In genomic region chr15:85709250-85709649, GRCh38 we compare ENCODE assay signal across 14 cellular contexts.
DNase-seq lines count a peak whose midpoint lies in the region; ATAC-seq and TF ChIP-seq lines count a peak whose summit lies in the region.
"Had no signal": no experiment of that assay in that cellular context is flagged by ENCODE, and none has a peak within 500 bp of the region (broad histone marks: within the 10 kb centered on the region; RNA-seq: fewer than 3 reads in every experiment).

No MANE protein-coding gene starts in this region.

- peaks cover 7 to 27% (median 21%) of the 10 kb centered on the region in 4 donors for H3K4me1 ChIP-seq in liver (ENCODE audit: control insufficient read depth in 4 of 4, insufficient read depth in 4 of 4, low read length in 3 of 4)

- peaks cover 1 to 33% (median 20%) of the 10 kb centered on the region in 4 donors for H3K36me3 ChIP-seq in liver (ENCODE audit: control insufficient read depth in 4 of 4, insufficient read depth in 3 of 4, low read depth in 1 of 4, low read length in 3 of 4)
- H3K36me3 ChIP-seq: breast epithelium had no signal

- peak overlapping the region; percentile 98 for H3K27ac Mint-ChIP-seq in activated T-cell treated with anti-CD3 and anti-CD28 coated beads, Interleukin-2, amount 50 U/mL, for 72 hours
- peak overlapping the region; percentile 36 for H3K27ac Mint-ChIP-seq in activated T-helper 2 cell treated with anti-CD3 and anti-CD28 coated beads, Interferon-gamma antibody, Interleukin-2, Interleukin-4, amounts not matched to agents 10 μg/mL and 5 μg/mL and 100 μg/mL, durations not matched to agents 14 hours and 24 hours and 36 hours
- peak overlapping the region; percentile 99 for H3K27ac Mint-ChIP-seq in stimulated activated naive CD8-positive, alpha-beta T cell treated with anti-CD3 and anti-CD28 coated beads, Interleukin-15, Interleukin-2, amounts not matched to agents 100 ng/mL and 50 ng/mL, for 24 hours

- no peaks in the 10 kb centered on the region for H3K27me3 ChIP-seq in liver (ENCODE audit: control insufficient read depth in 4 of 4, insufficient read depth in 4 of 4, low read length in 3 of 4)
- H3K27me3 ChIP-seq: breast epithelium had no signal

- peaks cover 97% of the 10 kb centered on the region for H3K4me1 Mint-ChIP-seq in activated T-cell treated with anti-CD3 and anti-CD28 coated beads, Interleukin-2, amount 50 U/mL, for 72 hours (ENCODE audit: low read depth)
- H3K4me1 Mint-ChIP-seq in activated T-helper 2 cell treated with anti-CD3 and anti-CD28 coated beads, Interferon-gamma antibody, Interleukin-2, Interleukin-4, amounts not matched to agents 10 μg/mL and 5 μg/mL and 100 μg/mL, durations not matched to agents 14 hours and 24 hours and 36 hours (ENCODE audit: low read depth), result peaks cover 69% of the 10 kb centered on the region
- peaks cover 86% of the 10 kb centered on the region for H3K4me1 Mint-ChIP-seq in stimulated activated naive CD8-positive, alpha-beta T cell treated with anti-CD3 and anti-CD28 coated beads, Interleukin-15, Interleukin-2, amounts not matched to agents 100 ng/mL and 50 ng/mL, for 24 hours (ENCODE audit: low read depth)

- no peak for TF ChIP-seq RAD21 in liver (IDR thresholded peaks at IDR 0.05)

- H3K4me3 ChIP-seq in liver (ENCODE audit: low read depth in 1 of 3, low read length in 3 of 3), result no peak overlapping the region
- H3K4me3 ChIP-seq: breast epithelium had no signal

- 96% methylated on average over 2 of the region's 2 CpGs for WGBS in liver

- no peaks in the 10 kb centered on the region for H3K9me3 ChIP-seq in liver (ENCODE audit: control insufficient read depth in 4 of 4, low read length in 3 of 4)
- H3K9me3 ChIP-seq: breast epithelium had no signal

- peak in 1 of 2 donors; percentile 4 for ATAC-seq in activated T-cell treated with anti-CD3 and anti-CD28 coated beads, Interleukin-2, amount 50 U/mL, for 72 hours (replicated peaks in 1 of 2)
- ATAC-seq: activated CD4-positive, CD25-positive, alpha-beta regulatory T cell treated with anti-CD3 and anti-CD28 coated beads, Interleukin-2, amount 50 U/mL, for 24 hours; sciatic nerve had no signal

- no peak overlapping the region for H3K9ac ChIP-seq in liver (ENCODE audit: low read depth in 1 of 2, low read length in 2 of 2)

- H3K9me3 Mint-ChIP-seq in activated T-cell treated with anti-CD3 and anti-CD28 coated beads, Interleukin-2, amount 50 U/mL, for 72 hours, result no peaks in the 10 kb centered on the region
- no peaks in the 10 kb centered on the region for H3K9me3 Mint-ChIP-seq in activated T-helper 2 cell treated with anti-CD3 and anti-CD28 coated beads, Interferon-gamma antibody, Interleukin-2, Interleukin-4, amounts not matched to agents 10 μg/mL and 5 μg/mL and 100 μg/mL, durations not matched to agents 14 hours and 24 hours and 36 hours
- no peaks in the 10 kb centered on the region for H3K9me3 Mint-ChIP-seq in stimulated activated naive CD8-positive, alpha-beta T cell treated with anti-CD3 and anti-CD28 coated beads, Interleukin-15, Interleukin-2, amounts not matched to agents 100 ng/mL and 50 ng/mL, for 24 hours

- intact Hi-C loops in activated T-helper 2 cell treated with anti-CD3 and anti-CD28 coated beads, Interferon-gamma antibody, Interleukin-2, Interleukin-4, amounts not matched to agents 10 μg/mL and 5 μg/mL and 100 μg/mL, durations not matched to agents 14 hours and 24 hours and 36 hours (cut with micrococcal nuclease), result loop anchor here (5.0 kb wide), 2 partner anchors 392 to 938 kb away; no protein-coding TSS in a partner anchor

- peak overlapping the region; percentile 5 to 89 for H3K27ac ChIP-seq in liver (ENCODE audit: low read depth in 1 of 2, low read length in 2 of 2)

- DNase-seq in activated T-cell treated with anti-CD3 and anti-CD28 coated beads, Interleukin-2, amount 50 U/mL, for 72 hours, result no peak
- DNase-seq in activated T-cell treated with anti-CD3 and anti-CD28 coated beads, Interleukin-2, amount 50 U/mL, for 48 hours, result no peak
- no peak for DNase-seq in activated T-helper 2 cell treated with anti-CD3 and anti-CD28 coated beads, Interferon-gamma antibody, Interleukin-2, Interleukin-4, amounts not matched to agents 10 μg/mL and 5 μg/mL and 100 μg/mL, durations not matched to agents 14 hours and 24 hours and 36 hours (ENCODE audit: low spot score)
- DNase-seq in middle frontal gyrus (ENCODE audit: extremely low spot score, low spot score) (no peak), anterior cingulate cortex (lab: John Stamatoyannopoulos, UW) (no peak), NCI-H748 treated with DMSO at 0.1 percent for 48 hours (lab: John Stamatoyannopoulos, UW) (no peak)
- DNase-seq: ACHN, COR-L47, GDM1 had no signal

- no peaks in the 10 kb centered on the region for H3K27me3 Mint-ChIP-seq in activated T-cell treated with anti-CD3 and anti-CD28 coated beads, Interleukin-2, amount 50 U/mL, for 72 hours (ENCODE audit: low read depth)
- H3K27me3 Mint-ChIP-seq in activated T-helper 2 cell treated with anti-CD3 and anti-CD28 coated beads, Interferon-gamma antibody, Interleukin-2, Interleukin-4, amounts not matched to agents 10 μg/mL and 5 μg/mL and 100 μg/mL, durations not matched to agents 14 hours and 24 hours and 36 hours (ENCODE audit: low read depth), result no peaks in the 10 kb centered on the region
- H3K27me3 Mint-ChIP-seq in stimulated activated naive CD8-positive, alpha-beta T cell treated with anti-CD3 and anti-CD28 coated beads, Interleukin-15, Interleukin-2, amounts not matched to agents 100 ng/mL and 50 ng/mL, for 24 hours, result no peaks in the 10 kb centered on the region

- peaks cover 20 to 51% of the 10 kb centered on the region in 2 donors for H3K36me3 Mint-ChIP-seq in activated T-cell treated with anti-CD3 and anti-CD28 coated beads, Interleukin-2, amount 50 U/mL, for 72 hours (ENCODE audit: insufficient read depth in 2 of 2)
- peaks cover 65% of the 10 kb centered on the region for H3K36me3 Mint-ChIP-seq in activated T-helper 2 cell treated with anti-CD3 and anti-CD28 coated beads, Interferon-gamma antibody, Interleukin-2, Interleukin-4, amounts not matched to agents 10 μg/mL and 5 μg/mL and 100 μg/mL, durations not matched to agents 14 hours and 24 hours and 36 hours (ENCODE audit: low read depth)
- peaks cover 67% of the 10 kb centered on the region for H3K36me3 Mint-ChIP-seq in stimulated activated naive CD8-positive, alpha-beta T cell treated with anti-CD3 and anti-CD28 coated beads, Interleukin-15, Interleukin-2, amounts not matched to agents 100 ng/mL and 50 ng/mL, for 24 hours (ENCODE audit: low read depth)

- peak overlapping the region; percentile 82 to 88 for H3K4me3 Mint-ChIP-seq in activated T-cell treated with anti-CD3 and anti-CD28 coated beads, Interleukin-2, amount 50 U/mL, for 72 hours
- H3K4me3 Mint-ChIP-seq in activated T-helper 2 cell treated with anti-CD3 and anti-CD28 coated beads, Interferon-gamma antibody, Interleukin-2, Interleukin-4, amounts not matched to agents 10 μg/mL and 5 μg/mL and 100 μg/mL, durations not matched to agents 14 hours and 24 hours and 36 hours (ENCODE audit: low read depth), result no peak overlapping the region
- H3K4me3 Mint-ChIP-seq in stimulated activated naive CD8-positive, alpha-beta T cell treated with anti-CD3 and anti-CD28 coated beads, Interleukin-15, Interleukin-2, amounts not matched to agents 100 ng/mL and 50 ng/mL, for 24 hours, result no peak overlapping the region

- TF ChIP-seq CTCF in liver (IDR thresholded peaks at IDR 0.05; ENCODE audit: low read depth, low read length, missing input control), result no peak

TF ChIP-seq in liver, 16 proteins besides CTCF, POLR2A, EP300 and RAD21:
- TF ChIP-seq ATF3 (IDR thresholded peaks at IDR 0.05) (no peak), EGR1 (IDR thresholded peaks at IDR 0.05; ENCODE audit: low read depth in 2 of 2) (no peak), HNF4G (IDR thresholded peaks at IDR 0.05) (no peak), FOXA2 (IDR thresholded peaks at IDR 0.05) (no peak), RXRA (IDR thresholded peaks at IDR 0.05) (no peak), MAX (IDR thresholded peaks at IDR 0.05) (no peak), SP1 (IDR thresholded peaks at IDR 0.05) (no peak), HNF4A (conservative IDR thresholded peaks at IDR 0.05) (no peak), TAF1 (conservative IDR thresholded peaks at IDR 0.05) (no peak), GABPA (IDR thresholded peaks at IDR 0.05 in 1 of 2, conservative IDR thresholded peaks at IDR 0.05 in 1 of 2) (no peak)
- TF ChIP-seq, protein P1, sequence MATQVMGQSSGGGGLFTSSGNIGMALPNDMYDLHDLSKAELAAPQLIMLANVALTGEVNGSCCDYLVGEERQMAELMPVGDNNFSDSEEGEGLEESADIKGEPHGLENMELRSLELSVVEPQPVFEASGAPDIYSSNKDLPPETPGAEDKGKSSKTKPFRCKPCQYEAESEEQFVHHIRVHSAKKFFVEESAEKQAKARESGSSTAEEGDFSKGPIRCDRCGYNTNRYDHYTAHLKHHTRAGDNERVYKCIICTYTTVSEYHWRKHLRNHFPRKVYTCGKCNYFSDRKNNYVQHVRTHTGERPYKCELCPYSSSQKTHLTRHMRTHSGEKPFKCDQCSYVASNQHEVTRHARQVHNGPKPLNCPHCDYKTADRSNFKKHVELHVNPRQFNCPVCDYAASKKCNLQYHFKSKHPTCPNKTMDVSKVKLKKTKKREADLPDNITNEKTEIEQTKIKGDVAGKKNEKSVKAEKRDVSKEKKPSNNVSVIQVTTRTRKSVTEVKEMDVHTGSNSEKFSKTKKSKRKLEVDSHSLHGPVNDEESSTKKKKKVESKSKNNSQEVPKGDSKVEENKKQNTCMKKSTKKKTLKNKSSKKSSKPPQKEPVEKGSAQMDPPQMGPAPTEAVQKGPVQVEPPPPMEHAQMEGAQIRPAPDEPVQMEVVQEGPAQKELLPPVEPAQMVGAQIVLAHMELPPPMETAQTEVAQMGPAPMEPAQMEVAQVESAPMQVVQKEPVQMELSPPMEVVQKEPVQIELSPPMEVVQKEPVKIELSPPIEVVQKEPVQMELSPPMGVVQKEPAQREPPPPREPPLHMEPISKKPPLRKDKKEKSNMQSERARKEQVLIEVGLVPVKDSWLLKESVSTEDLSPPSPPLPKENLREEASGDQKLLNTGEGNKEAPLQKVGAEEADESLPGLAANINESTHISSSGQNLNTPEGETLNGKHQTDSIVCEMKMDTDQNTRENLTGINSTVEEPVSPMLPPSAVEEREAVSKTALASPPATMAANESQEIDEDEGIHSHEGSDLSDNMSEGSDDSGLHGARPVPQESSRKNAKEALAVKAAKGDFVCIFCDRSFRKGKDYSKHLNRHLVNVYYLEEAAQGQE (IDR thresholded peaks at IDR 0.05), result no peak

Comparison
In these comparisons a context has a peak if more than half of its experiments do, and no peak if none do; other contexts are left out.
1. H3K27ac Mint-ChIP-seq: peak in every context shown above with its lines; median percentile 99 in stimulated activated naive CD8-positive, alpha-beta T cell treated with anti-CD3 and anti-CD28 coated beads, Interleukin-15, Interleukin-2, amounts not matched to agents 100 ng/mL and 50 ng/mL, for 24 hours; 98 in activated T-cell treated with anti-CD3 and anti-CD28 coated beads, Interleukin-2, amount 50 U/mL, for 72 hours; 36 in activated T-helper 2 cell treated with anti-CD3 and anti-CD28 coated beads, Interferon-gamma antibody, Interleukin-2, Interleukin-4, amounts not matched to agents 10 μg/mL and 5 μg/mL and 100 μg/mL, durations not matched to agents 14 hours and 24 hours and 36 hours.
2. H3K4me3 Mint-ChIP-seq: peak in activated T-cell treated with anti-CD3 and anti-CD28 coated beads, Interleukin-2, amount 50 U/mL, for 72 hours (2 of 2); none in activated T-helper 2 cell treated with anti-CD3 and anti-CD28 coated beads, Interferon-gamma antibody, Interleukin-2, Interleukin-4, amounts not matched to agents 10 μg/mL and 5 μg/mL and 100 μg/mL, durations not matched to agents 14 hours and 24 hours and 36 hours (single experiment) and stimulated activated naive CD8-positive, alpha-beta T cell treated with anti-CD3 and anti-CD28 coated beads, Interleukin-15, Interleukin-2, amounts not matched to agents 100 ng/mL and 50 ng/mL, for 24 hours (single experiment).